Comparison of ENCODE assay signal across 16 cellular contexts in genomic region chr9:100715100-100715379, GRCh38.
"Had no signal": no experiment of that assay in that cellular context is flagged by ENCODE, and none has a peak within 500 bp of the region (broad histone marks: within the 10 kb centered on the region; RNA-seq: fewer than 3 reads in every experiment).

No MANE protein-coding gene starts in this region.

- DNase-seq: activated gamma-delta T cell treated with Interleukin-2 at 50 U/mL for 16 hours; activated T-cell treated with anti-CD3 and anti-CD28 coated beads, Interleukin-2, amount 50 U/mL, for 1 hour; cerebellar nuclear complex; esophagus squamous epithelium; gastrocnemius medialis; tibial artery had no signal

- H3K36me3 Mint-ChIP-seq: mesothelial cell of epicardium; natural killer cell treated with Interleukin-12 subunit alpha and Interleukin-12 subunit beta and Interleukin-15 and Interleukin-18, amount 100 ng/mL, for 72 hours had no signal

- H3K27ac ChIP-seq: coronary artery, esophagus squamous epithelium, gastrocnemius medialis, neutrophil, pancreas, psoas muscle, tibial artery, VCaP had no signal

- H3K27ac Mint-ChIP-seq: activated naive CD4-positive, alpha-beta T cell treated with anti-CD3 and anti-CD28 coated beads, Interleukin-2, amount 50 U/mL, for 24 hours; endodermal cell; mesothelial cell of epicardium; natural killer cell treated with Interleukin-12 subunit alpha and Interleukin-12 subunit beta and Interleukin-15 and Interleukin-18, amount 100 ng/mL, for 72 hours; stimulated activated naive CD8-positive, alpha-beta T cell treated with anti-CD3 and anti-CD28 coated beads, Interleukin-15, Interleukin-2, amounts not matched to agents 100 ng/mL and 50 ng/mL, for 24 hours had no signal

- H3K4me3 Mint-ChIP-seq: activated naive CD4-positive, alpha-beta T cell treated with anti-CD3 and anti-CD28 coated beads, Interleukin-2, amount 50 U/mL, for 24 hours; endodermal cell; mesothelial cell of epicardium; natural killer cell treated with Interleukin-12 subunit alpha and Interleukin-12 subunit beta and Interleukin-15 and Interleukin-18, amount 100 ng/mL, for 72 hours; stimulated activated naive CD8-positive, alpha-beta T cell treated with anti-CD3 and anti-CD28 coated beads, Interleukin-15, Interleukin-2, amounts not matched to agents 100 ng/mL and 50 ng/mL, for 24 hours had no signal

- H3K4me1 ChIP-seq: esophagus squamous epithelium, gastrocnemius medialis, pancreas, psoas muscle, tibial artery had no signal

- ATAC-seq: gastrocnemius medialis; natural killer cell treated with Interleukin-12 subunit alpha and Interleukin-12 subunit beta and Interleukin-15 and Interleukin-18, amount 100 ng/mL, for 72 hours had no signal

- H3K27me3 ChIP-seq: gastrocnemius medialis, neutrophil, pancreas, tibial artery had no signal

- H3K36me3 ChIP-seq: esophagus squamous epithelium, gastrocnemius medialis, neutrophil, pancreas, tibial artery had no signal

- H3K9me3 ChIP-seq: esophagus squamous epithelium, gastrocnemius medialis, neutrophil, pancreas, psoas muscle, tibial artery had no signal

- H3K4me1 Mint-ChIP-seq: activated naive CD4-positive, alpha-beta T cell treated with anti-CD3 and anti-CD28 coated beads, Interleukin-2, amount 50 U/mL, for 24 hours; mesothelial cell of epicardium had no signal

- H3K4me3 ChIP-seq: coronary artery, esophagus squamous epithelium, gastrocnemius medialis, pancreas, psoas muscle, tibial artery had no signal
